8 cellular contexts compared by ENCODE assay signal in genomic region chr7:38820571-38820970, GRCh38.
"Had no signal": no experiment of that assay in that cellular context is flagged by ENCODE, and none has a peak within 500 bp of the region (broad histone marks: within the 10 kb centered on the region; RNA-seq: fewer than 3 reads in every experiment).

No MANE protein-coding gene starts in this region.

- FAIRE-seq: G401.6, GM12878, GM12891, GM12892, GM18507, GM19239 had no signal

- ATAC-seq: GM12878 had no signal

- DNase-seq: GDM1, GF-D8 had no signal

- H3K4me3 ChIP-seq: GM12878 had no signal
